22 cellular contexts compared by ENCODE assay signal in the genomic region with DNA sequence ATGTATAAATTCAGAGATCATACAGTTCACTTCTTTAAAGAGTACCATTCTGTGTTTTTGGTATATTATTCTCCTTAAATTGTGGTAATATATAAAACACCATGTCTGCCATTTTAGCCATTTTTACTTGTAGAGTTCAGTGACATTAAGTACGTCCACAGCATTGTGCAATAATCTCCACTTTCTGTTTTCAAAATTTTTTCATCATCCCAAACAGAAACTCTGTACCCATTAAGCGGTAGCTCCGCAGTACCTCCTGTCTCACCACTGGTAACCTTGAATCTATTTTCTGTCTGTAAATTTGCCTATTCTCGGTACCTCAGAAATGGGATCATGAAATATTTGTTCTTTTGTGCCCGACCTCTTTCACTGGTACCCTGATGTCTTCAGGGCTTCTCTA.
A peak's percentile ranks its signal among the peaks of the same experiment; 100 is the strongest.
DNase-seq lines count a peak whose midpoint lies in the region; ATAC-seq, FAIRE-seq and TF ChIP-seq lines count a peak whose summit lies in the region.
"Had no signal": no experiment of that assay in that cellular context is flagged by ENCODE, and none has a peak within 500 bp of the region (broad histone marks: within the 10 kb centered on the region; RNA-seq: fewer than 3 reads in every experiment).

No MANE protein-coding gene starts in this region.

- no peak for TF ChIP-seq RAD21 in HepG2 (CRISPR knock-in tag; IDR thresholded peaks at IDR 0.05)

- H3K79me2 ChIP-seq in HepG2 (ENCODE audit: insufficient read depth, low read length) (no peaks in the 10 kb centered on the region), mammary epithelial cell (ENCODE audit: insufficient read depth, low read length) (no peaks in the 10 kb centered on the region)

- H3K4me1 ChIP-seq in HepG2 (ENCODE audit: insufficient read depth, low read length) (peaks cover 6% of the 10 kb centered on the region; the same call in 1 of the 2 replicates), mammary epithelial cell (ENCODE audit: insufficient read depth, low read length) (no peaks in the 10 kb centered on the region)

- no peaks in the 10 kb centered on the region for H3K9me3 ChIP-seq in KOPT-K1 (ENCODE audit: insufficient read depth, low read length, poor library complexity, severe bottlenecking)
- H3K9me3 ChIP-seq in HepG2 (ENCODE audit: low read length), result no peaks in the 10 kb centered on the region
- H3K9me3 ChIP-seq in mammary epithelial cell (replicated peaks; ENCODE audit: insufficient read depth, low read length), result no peaks in the 10 kb centered on the region

- H3K27ac Mint-ChIP-seq in activated B cell treated with CpG ODN at 0.5 μM for 24 hours (peak overlapping the region; percentile 19), naive B cell (peak overlapping the region in 4 of 6 donors; percentile 7 to 57 (median 27))
- H3K27ac Mint-ChIP-seq: B cell had no signal

- no peak overlapping the region for H3K9ac ChIP-seq in HepG2 (ENCODE audit: insufficient read depth, low read depth, low read length)
- H3K9ac ChIP-seq in mammary epithelial cell (ENCODE audit: insufficient read depth, low read length), result no peak overlapping the region
- H3K9ac ChIP-seq: BLaER1 treated with 17β-estradiol and CSF1 and Interleukin-3, amounts not matched to agents 10 nM and 100 nM; GM23248 had no signal

- dilution Hi-C loops in mammary epithelial cell (cut with HindIII; ENCODE audit: low sequenced_read_pairs), result no loop called here

- no peak overlapping the region for H3K4me3 Mint-ChIP-seq in activated B cell treated with CpG ODN at 0.5 μM for 24 hours
- H3K4me3 Mint-ChIP-seq in naive B cell, result no peak overlapping the region
- H3K4me3 Mint-ChIP-seq: B cell; CD8-positive, alpha-beta T cell; IgD-negative memory B cell had no signal

- no peaks in the 10 kb centered on the region for H3K9me3 Mint-ChIP-seq in activated B cell treated with CpG ODN at 0.5 μM for 24 hours
- peaks cover 0 to 5% (median 0%) of the 10 kb centered on the region in 7 donors for H3K9me3 Mint-ChIP-seq in naive B cell

- no peak for FAIRE-seq in HepG2 (lab: Jason Lieb, UNC)
- FAIRE-seq: GM19239, H54 had no signal

- BruUV-seq in HepG2 (replicated peaks; lab: Mats Ljungman, UMichigan) (no TSS peak), mammary epithelial cell (replicated peaks; lab: Mats Ljungman, UMichigan) (no TSS peak)

- ATAC-seq in activated B cell treated with CpG ODN at 0.5 μM for 24 hours (ENCODE audit: low read depth) (no peak), HepG2 (no peak), naive B cell (ENCODE audit: low read depth in 2 of 2) (no peak), GM19035 (IDR thresholded peaks at IDR 0.05; ENCODE audit: unreplicated experiment) (no peak), HG03039 (IDR thresholded peaks at IDR 0.05; ENCODE audit: unreplicated experiment) (no peak)
- ATAC-seq: CD8-positive, alpha-beta T cell; GM12878 had no signal

- H3K27ac ChIP-seq in KOPT-K1 (ENCODE audit: low read depth, low read length, poor library complexity, severe bottlenecking) (peak overlapping the region; percentile 60), HepG2 (ENCODE audit: extremely low read length, insufficient read depth, low read length) (no peak overlapping the region), mammary epithelial cell (ENCODE audit: insufficient read depth, low read depth, low read length) (no peak overlapping the region)
- H3K27ac ChIP-seq: BLaER1 treated with 17β-estradiol and CSF1 and Interleukin-3, amounts not matched to agents 10 nM and 100 nM; GM23248; HL-60 had no signal

- POLR2A ChIA-PET in activated B cell treated with CpG ODN at 0.5 μM for 24 hours (lab: Charles Lee) (no interaction called here), HepG2 (lab: Yijun Ruan, JAX) (no interaction called here)

- H3K27me3 ChIP-seq in HepG2 (ENCODE audit: control insufficient read depth in 1 of 2, insufficient read depth in 2 of 2, low read length in 2 of 2) (peaks cover 0 to 12% of the 10 kb centered on the region in 2 experiments; a peak in 2 of 5 replicates), mammary epithelial cell (ENCODE audit: insufficient read depth, low read length) (no peaks in the 10 kb centered on the region)
- H3K27me3 ChIP-seq: BLaER1 treated with 17β-estradiol and CSF1 and Interleukin-3, amounts not matched to agents 10 nM and 100 nM had no signal

- 5% methylated on average over 5 of the region's 5 CpGs for WGBS in HepG2 (ENCODE audit: low lambda C conversion rate)
- 84% methylated on average over 5 of the region's 5 CpGs for WGBS in mammary epithelial cell (ENCODE audit: low coverage, missing lambda C conversion rate)

- H3K4me2 ChIP-seq in HepG2 (ENCODE audit: low read depth, low read length) (no peak overlapping the region), mammary epithelial cell (ENCODE audit: insufficient read depth, low read depth, low read length) (no peak overlapping the region)
- H3K4me2 ChIP-seq: BLaER1 treated with 17β-estradiol and CSF1 and Interleukin-3, amounts not matched to agents 10 nM and 100 nM had no signal

- in situ Hi-C loops in HepG2 (cut with HindIII; ENCODE audit: extremely low pct_ligation_motif_present, low pct_unique_long_range_greater_than_20kb), result no loop called here
- in situ Hi-C loops in mammary epithelial cell (cut with MboI; ENCODE audit: low sequenced_read_pairs in 2 of 2), result no loop called here

- intact Hi-C loops in activated B cell treated with CpG ODN at 0.5 μM for 24 hours (cut with micrococcal nuclease) (no loop called here), HepG2 (cut with micrococcal nuclease; ENCODE audit: unreplicated experiment) (no loop called here), mammary epithelial cell (cut with micrococcal nuclease) (no loop called here)

- CTCF ChIA-PET in activated B cell treated with CpG ODN at 0.5 μM for 24 hours (lab: Charles Lee), result no interaction called here
- CTCF ChIA-PET in HepG2 (lab: Yijun Ruan, JAX; ENCODE audit: low intra/inter-chr PET ratio, low total read pairs), result no interaction called here
- CTCF ChIA-PET in mammary epithelial cell (lab: Charles Lee; ENCODE audit: low non-redundant PET), result no interaction called here

- no peak overlapping the region for H3K4me3 ChIP-seq in HepG2 (replicated peaks in 1 of 3; ENCODE audit: insufficient read depth in 1 of 3, low read depth in 2 of 3, low read length in 3 of 3)
- H3K4me3 ChIP-seq in mammary epithelial cell (replicated peaks in 1 of 3; ENCODE audit: insufficient read depth in 1 of 3, low read depth in 2 of 3, low read length in 3 of 3), result no peak overlapping the region
- H3K4me3 ChIP-seq: BLaER1 treated with 17β-estradiol and CSF1 and Interleukin-3, amounts not matched to agents 10 nM and 100 nM; GM12878; GM23248 had no signal

- peaks cover 41% of the 10 kb centered on the region for H3K36me3 Mint-ChIP-seq in activated B cell treated with CpG ODN at 0.5 μM for 24 hours (ENCODE audit: low read depth)
- H3K36me3 Mint-ChIP-seq in naive B cell, result peaks cover 20 to 21% of the 10 kb centered on the region in 2 donors

- H3K27me3 Mint-ChIP-seq in activated B cell treated with CpG ODN at 0.5 μM for 24 hours, result no peaks in the 10 kb centered on the region
- no peaks in the 10 kb centered on the region for H3K27me3 Mint-ChIP-seq in naive B cell
- H3K27me3 Mint-ChIP-seq: B cell, IgD-negative memory B cell had no signal

- H3K36me3 ChIP-seq in KOPT-K1 (ENCODE audit: insufficient read depth, low read length) (no peaks in the 10 kb centered on the region), HepG2 (replicated peaks in 1 of 2; ENCODE audit: control insufficient read depth in 1 of 2, insufficient read depth in 2 of 2, low read length in 2 of 2) (no peaks in the 10 kb centered on the region), mammary epithelial cell (ENCODE audit: insufficient read depth, low read length) (no peaks in the 10 kb centered on the region)

- DNase-seq in activated B cell treated with CpG ODN at 0.5 μM for 24 hours, result no peak
- no peak for DNase-seq in HepG2 (ENCODE audit: low spot score)
- no peak for DNase-seq in naive B cell
- DNase-seq in mammary epithelial cell, result no peak
- DNase-seq in stimulated activated CD4-positive, alpha-beta T cell treated with anti-CD3 and anti-CD28 coated beads, Interleukin-2, amount 100 ng/mL, for 24 hours, result no peak
- DNase-seq: CD8-positive, alpha-beta T cell; COR-L47; DMS 273 treated with DMSO at 0.1 percent for 48 hours; DMS53; EL; GM23248; HCEC 1CT had no signal

- TF ChIP-seq CTCF in activated B cell treated with CpG ODN at 0.5 μM for 24 hours (IDR thresholded peaks at IDR 0.05), result no peak
- no peak for TF ChIP-seq CTCF in HepG2 (CRISPR knock-in tag; IDR thresholded peaks at IDR 0.05)
- no peak for TF ChIP-seq CTCF in mammary epithelial cell (conservative IDR thresholded peaks at IDR 0.05 in 1 of 2, IDR thresholded peaks at IDR 0.05 in 1 of 2; ENCODE audit: extremely low read depth in 1 of 2, insufficient read depth in 1 of 2, low read depth in 1 of 2, low read length in 2 of 2)

- TF ChIP-seq EP300 in HepG2 (IDR thresholded peaks at IDR 0.05; ENCODE audit: low read depth in 2 of 2, low read length in 2 of 2), result no peak
- TF ChIP-seq EP300 in HepG2 (CRISPR knock-in tag; IDR thresholded peaks at IDR 0.05; ENCODE audit: borderline replicate concordance), result no peak

- no peak for TF ChIP-seq POLR2A in HepG2 (IDR thresholded peaks at IDR 0.05; ENCODE audit: insufficient read depth in 1 of 2, low read depth in 2 of 2, low read length in 2 of 2)

- H2AFZ ChIP-seq in HepG2 (ENCODE audit: low read length), result no peak overlapping the region
- no peak overlapping the region for H2AFZ ChIP-seq in mammary epithelial cell (ENCODE audit: low read depth, low read length)
- H2AFZ ChIP-seq: GM23248 had no signal

- no peaks in the 10 kb centered on the region for H4K20me1 ChIP-seq in HepG2 (ENCODE audit: insufficient read depth, low read length)
- H4K20me1 ChIP-seq in mammary epithelial cell (ENCODE audit: insufficient read depth, low read length), result no peaks in the 10 kb centered on the region
- H4K20me1 ChIP-seq: BLaER1 treated with 17β-estradiol and CSF1 and Interleukin-3, amounts not matched to agents 10 nM and 100 nM had no signal

- H3K4me1 Mint-ChIP-seq in activated B cell treated with CpG ODN at 0.5 μM for 24 hours (peaks cover 44% of the 10 kb centered on the region), naive B cell (peaks cover 35 to 61% (median 48%) of the 10 kb centered on the region in 3 donors)

TF ChIP-seq in HepG2, 621 proteins besides CTCF, POLR2A, EP300 and RAD21:
- no peak for TF ChIP-seq NR2F6 (IDR thresholded peaks at IDR 0.05)
- TF ChIP-seq NR2F6 (CRISPR knock-in tag; IDR thresholded peaks at IDR 0.05), result no peak
- TF ChIP-seq CEBPB (IDR thresholded peaks at IDR 0.05; ENCODE audit: borderline replicate concordance, low read depth, low read length), result 0 out of 2 replicates have a peak, but pooled peaks have one; percentile 8
TF ChIP-seq in HepG2: peak in this region for 1.
